ENCODE assay signal across 8 cellular contexts in genomic region chr1:39410915-39411436, GRCh38.
DNase-seq lines count a peak whose midpoint lies in the region; ATAC-seq and TF ChIP-seq lines count a peak whose summit lies in the region.

No MANE protein-coding gene starts in this region.

- no peaks in the 10 kb centered on the region for H3K27me3 ChIP-seq in layer of hippocampus (ENCODE audit: control insufficient read depth, insufficient read depth, low read length)

- no peaks in the 10 kb centered on the region for H3K9me3 Mint-ChIP-seq in central memory CD8-positive, alpha-beta T cell

- peaks cover 58% of the 10 kb centered on the region for H3K4me1 Mint-ChIP-seq in central memory CD8-positive, alpha-beta T cell

- peak overlapping the region; percentile 75 for H3K4me3 ChIP-seq in WI38 (ENCODE audit: low read depth, low read length)

- H3K27ac Mint-ChIP-seq in central memory CD8-positive, alpha-beta T cell (ENCODE audit: low read depth): peak overlapping the region; percentile 27

- ATAC-seq in central memory CD8-positive, alpha-beta T cell (replicated peaks; ENCODE audit: extremely low read depth, poor library complexity, severe bottlenecking): no peak
- ATAC-seq in GM19023 (IDR thresholded peaks at IDR 0.05; ENCODE audit: unreplicated experiment): no peak

- H3K4me3 Mint-ChIP-seq in central memory CD8-positive, alpha-beta T cell: no peak overlapping the region

- peak; percentile 87 for DNase-seq in GM03348 (ENCODE audit: low spot score)
- peak; percentile 25 for DNase-seq in NCI-H1105 (lab: John Stamatoyannopoulos, UW)
- DNase-seq in central memory CD8-positive, alpha-beta T cell (ENCODE audit: low spot score in 2 of 2): peak; percentile 39 to 43
- peak; percentile 40 to 49 for DNase-seq in stimulated activated CD4-positive, alpha-beta T cell treated with anti-CD3 and anti-CD28 coated beads, Interleukin-1b, Interleukin-23, amount 100 ng/mL, for 4 hours (ENCODE audit: low read depth in 2 of 2)
- DNase-seq in LoVo (ENCODE audit: low spot score): no peak

- peak; percentile 83 for TF ChIP-seq CTCF in WI38 (IDR thresholded peaks at IDR 0.05; ENCODE audit: low read depth, low read length)

- H3K27me3 Mint-ChIP-seq in central memory CD8-positive, alpha-beta T cell: no peaks in the 10 kb centered on the region

- peaks cover 22% of the 10 kb centered on the region for H3K36me3 Mint-ChIP-seq in central memory CD8-positive, alpha-beta T cell (ENCODE audit: insufficient read depth)

- peak overlapping the region; percentile 30 for H3K27ac ChIP-seq in layer of hippocampus (ENCODE audit: low read depth, low read length)
